17 cellular contexts compared by ENCODE assay signal in genomic region chr7:979886-980571, GRCh38. TPM values are rescaled to one million over a fixed set of nuclear protein-coding genes. Genes with fewer than 3 reads are reported as not detected.
A peak's percentile ranks its signal among the peaks of the same experiment; 100 is the strongest.
DNase-seq lines count a peak whose midpoint lies in the region; ATAC-seq and TF ChIP-seq lines count a peak whose summit lies in the region.
"Had no signal": no experiment of that assay in that cellular context is flagged by ENCODE, and none has a peak within 500 bp of the region (broad histone marks: within the 10 kb centered on the region; RNA-seq: fewer than 3 reads in every experiment).

No MANE protein-coding gene starts in this region.

- POLR2A ChIA-PET in OCI-LY7 (lab: Charles Lee) = interaction anchor here (0.7 to 1.2 kb wide), 2 partner anchors 8 to 72 kb away, joined by 4 to 5 read pairs; no protein-coding TSS in a partner anchor

- TF ChIP-seq CTCF in OCI-LY7 (conservative IDR thresholded peaks at IDR 0.05; ENCODE audit: low read length) = no peak
- TF ChIP-seq CTCF in glutamatergic neuron (IDR thresholded peaks at IDR 0.05; ENCODE audit: partially characterized antibody, unreplicated experiment) = no peak
- TF ChIP-seq CTCF in testis (IDR thresholded peaks at IDR 0.05) = no peak

- H3K9me3 ChIP-seq in OCI-LY7 (ENCODE audit: low read length) (no peaks in the 10 kb centered on the region), testis (no peaks in the 10 kb centered on the region)
- H3K9me3 ChIP-seq: stomach had no signal

- TF ChIP-seq POLR2A in testis (IDR thresholded peaks at IDR 0.05) = no peak

- peak overlapping the region; percentile 53 for H3K4me2 ChIP-seq in OCI-LY7 (ENCODE audit: low read length)

- no TSS peak for BruUV-seq in OCI-LY7 (replicated peaks; lab: Mats Ljungman, UMichigan)

- peaks cover 8% of the 10 kb centered on the region for H3K4me1 Mint-ChIP-seq in glutamatergic neuron (ENCODE audit: low read depth, unreplicated experiment)
- H3K4me1 Mint-ChIP-seq: activated naive CD4-positive, alpha-beta T cell treated with anti-CD3 and anti-CD28 coated beads, Interleukin-2, amount 10 ng/mL, durations not matched to agents 7 days and 5 days had no signal

- H3K27ac Mint-ChIP-seq in glutamatergic neuron (ENCODE audit: unreplicated experiment) = peak overlapping the region; percentile 55
- H3K27ac Mint-ChIP-seq: activated B cell treated with CpG ODN at 0.5 μM for 24 hours; activated naive CD4-positive, alpha-beta T cell treated with anti-CD3 and anti-CD28 coated beads, Interleukin-2, amount 10 ng/mL, durations not matched to agents 7 days and 5 days; dendritic cell treated with granulocyte-macrophage colony-stimulating factor and Interleukin-4, amounts not matched to agents 40 ng/mL and 50 ng/mL, for 4 days had no signal

- intact Hi-C loops in left ventricle myocardium superior (cut with micrococcal nuclease) = no loop called here
- intact Hi-C loops in cardiac septum (cut with DNase I) = no loop called here
- intact Hi-C loops in OCI-LY7 (cut with micrococcal nuclease; ENCODE audit: unreplicated experiment) = loop anchor here (1.0 to 2.0 kb wide), 3 partner anchors 46 to 106 kb away; no protein-coding TSS in a partner anchor
- intact Hi-C loops in testis (cut with DNase I; ENCODE audit: low total_unique reads) = no loop called here

- peak overlapping the region; percentile 93 for H3K27ac ChIP-seq in OCI-LY7 (ENCODE audit: low read depth, low read length, poor library complexity, severe bottlenecking)
- no peak overlapping the region for H3K27ac ChIP-seq in testis
- H3K27ac ChIP-seq: parathyroid adenoma, stomach had no signal

- H3K4me1 ChIP-seq in OCI-LY7 (ENCODE audit: insufficient read depth, low read length, poor library complexity, severe bottlenecking) = peaks cover 79% of the 10 kb centered on the region
- H3K4me1 ChIP-seq in testis = peaks cover 15% of the 10 kb centered on the region
- H3K4me1 ChIP-seq: parathyroid adenoma had no signal

- H4K20me1 ChIP-seq in OCI-LY7 (ENCODE audit: insufficient read depth, low read length) = no peaks in the 10 kb centered on the region

- H3K36me3 ChIP-seq in OCI-LY7 (ENCODE audit: insufficient read depth, low read length) = no peaks in the 10 kb centered on the region
- H3K36me3 ChIP-seq in testis (ENCODE audit: low read depth, missing control alignments) = no peaks in the 10 kb centered on the region
- H3K36me3 ChIP-seq: stomach had no signal

- H3K4me3 ChIP-seq in OCI-LY7 (ENCODE audit: low read depth, low read length, poor library complexity, severe bottlenecking) (peak overlapping the region; percentile 46), testis (no peak overlapping the region)
- H3K4me3 ChIP-seq: stomach had no signal

- peaks cover 3% of the 10 kb centered on the region; the same call in 1 of the 2 replicates for H3K79me2 ChIP-seq in OCI-LY7 (ENCODE audit: insufficient read depth, low read depth, low read length)
- H3K79me2 ChIP-seq: parathyroid adenoma had no signal

- H3K36me3 Mint-ChIP-seq in glutamatergic neuron (ENCODE audit: unreplicated experiment) = no peaks in the 10 kb centered on the region
- H3K36me3 Mint-ChIP-seq: activated naive CD4-positive, alpha-beta T cell treated with anti-CD3 and anti-CD28 coated beads, Interleukin-2, amount 10 ng/mL, durations not matched to agents 7 days and 5 days had no signal

- peak overlapping the region; percentile 29; the same call in 1 of the 2 replicates for H2AFZ ChIP-seq in OCI-LY7 (ENCODE audit: low read length)
- H2AFZ ChIP-seq: parathyroid adenoma had no signal

- no peak overlapping the region for H3K4me3 Mint-ChIP-seq in glutamatergic neuron (ENCODE audit: unreplicated experiment)
- H3K4me3 Mint-ChIP-seq: activated B cell treated with CpG ODN at 0.5 μM for 24 hours; activated naive CD4-positive, alpha-beta T cell treated with anti-CD3 and anti-CD28 coated beads, Interleukin-2, amount 10 ng/mL, durations not matched to agents 7 days and 5 days; dendritic cell treated with granulocyte-macrophage colony-stimulating factor and Interleukin-4, amounts not matched to agents 40 ng/mL and 50 ng/mL, for 4 days had no signal

- 65 to 70% methylated on average over 13 to 15 of the region's 15 CpGs for WGBS in testis, 2 donors

- DNase-seq in left ventricle myocardium superior = no peak
- DNase-seq in cardiac septum (ENCODE audit: low spot score) = no peak
- peak; percentile 96 for DNase-seq in OCI-LY7 (ENCODE audit: low spot score)
- DNase-seq in glutamatergic neuron = peak; percentile 16
- peak; percentile 84 for DNase-seq in testis
- no peak for DNase-seq in stimulated activated CD8-positive, alpha-beta memory T cell treated with anti-CD3 and anti-CD28 coated beads, Interleukin-4, amount 100 ng/mL, for 48 hours
- no peak for DNase-seq in NCI-H1048 (lab: John Stamatoyannopoulos, UW)
- DNase-seq in germinal center (ENCODE audit: low spot score) = no peak
- DNase-seq: activated B cell treated with CpG ODN at 0.5 μM for 24 hours; activated naive CD4-positive, alpha-beta T cell treated with anti-CD3 and anti-CD28 coated beads, Interleukin-2, amount 10 ng/mL, durations not matched to agents 7 days and 5 days; Calu3; stimulated activated CD4-positive, alpha-beta T cell treated with anti-CD3 and anti-CD28 coated beads, Interleukin-12 subunit alpha, Interleukin-12 subunit beta, amount 100 ng/mL, for 4 hours; stomach had no signal

- H3K27me3 ChIP-seq in testis = no peaks in the 10 kb centered on the region

- peaks cover 7% of the 10 kb centered on the region for H3K9me3 Mint-ChIP-seq in glutamatergic neuron (ENCODE audit: unreplicated experiment)
- H3K9me3 Mint-ChIP-seq: activated B cell treated with CpG ODN at 0.5 μM for 24 hours; activated naive CD4-positive, alpha-beta T cell treated with anti-CD3 and anti-CD28 coated beads, Interleukin-2, amount 10 ng/mL, durations not matched to agents 7 days and 5 days; dendritic cell treated with granulocyte-macrophage colony-stimulating factor and Interleukin-4, amounts not matched to agents 40 ng/mL and 50 ng/mL, for 4 days had no signal

- CTCF ChIA-PET in OCI-LY7 (lab: Charles Lee; ENCODE audit: unreplicated experiment) = no interaction called here

- peaks cover 13% of the 10 kb centered on the region for H3K27me3 Mint-ChIP-seq in glutamatergic neuron (ENCODE audit: unreplicated experiment)
- H3K27me3 Mint-ChIP-seq: activated B cell treated with CpG ODN at 0.5 μM for 24 hours had no signal

- peak; percentile 37 for ATAC-seq in left ventricle myocardium superior
- ATAC-seq: HCT116 had no signal

- no peaks in the 10 kb centered on the region for H3K9me2 ChIP-seq in OCI-LY7 (ENCODE audit: insufficient read depth, low read length)

RNA-seq across cellular contexts. Expression of gene CYP2W1, which starts 3.0 kb away (rescaled TPM):
- total RNA-seq in left ventricle myocardium superior (not detected), cardiac septum (not detected), OCI-LY7 (2022) (1.3 and 1.5 TPM in 2 replicates), glutamatergic neuron (ENCODE audit: unreplicated experiment) (1.3 TPM), testis (1 to 10 TPM in 1 of 2 donors, under 1 TPM in 1; 0.71 to 1.2 TPM)
- total RNA-seq in OCI-LY7 (2014; rRNA removed; shearing (Covaris generic)) = 0.31 TPM in 1 of 2 replicates, not detected in the other
- 0.61 TPM for polyA plus RNA-seq in testis (ENCODE audit: insufficient read depth, low read depth, low replicate concordance)
- total RNA-seq: activated B cell treated with CpG ODN at 0.5 μM for 24 hours had no signal
- polyA plus RNA-seq: AG04450 had no signal

RNA-seq across cellular contexts. Expression of gene COX19, which starts 4.7 kb away (rescaled TPM):
- total RNA-seq in left ventricle myocardium superior (9.6 TPM), cardiac septum (7.3 TPM), OCI-LY7 (2022) (43.1 and 45.7 TPM in 2 replicates), glutamatergic neuron (ENCODE audit: unreplicated experiment) (18.4 TPM), testis (10 to 100 TPM; 21.6 to 23.5 TPM)
- total RNA-seq in OCI-LY7 (2014; rRNA removed; shearing (Covaris generic)) = 20.3 and 23.2 TPM in 2 replicates
- polyA plus RNA-seq in testis (ENCODE audit: insufficient read depth, low read depth, low replicate concordance) = 8.8 TPM

RNA-seq across cellular contexts. Expression of gene ADAP1, which starts 25.5 kb away (rescaled TPM):
- total RNA-seq in left ventricle myocardium superior (10.2 TPM), cardiac septum (12.5 TPM), OCI-LY7 (2022) (7.0 and 7.7 TPM in 2 replicates), glutamatergic neuron (ENCODE audit: unreplicated experiment) (61.1 TPM), testis (10 to 100 TPM in 1 of 2 donors, 1 to 10 TPM in 1; 6.1 to 10.9 TPM)
- total RNA-seq in OCI-LY7 (2014; rRNA removed; shearing (Covaris generic)) = 0.41 and 2.4 TPM in 2 replicates
- 2.4 TPM for polyA plus RNA-seq in testis (ENCODE audit: insufficient read depth, low read depth, low replicate concordance)

Comparison
In these comparisons a context has a peak if more than half of its experiments do, and no peak if none do; other contexts are left out.
1. DNase-seq: peak in OCI-LY7 (single experiment), glutamatergic neuron (single experiment) and testis (single experiment); none in left ventricle myocardium superior (single experiment), cardiac septum (single experiment), stimulated activated CD8-positive, alpha-beta memory T cell treated with anti-CD3 and anti-CD28 coated beads, Interleukin-4, amount 100 ng/mL, for 48 hours (single experiment), NCI-H1048 (single experiment) and germinal center (single experiment).